ENCODE assay signal across 13 cellular contexts in genomic region chr6:45898941-45899682, GRCh38.
"Had no signal": no experiment of that assay in that cellular context is flagged by ENCODE, and none has a peak within 500 bp of the region (broad histone marks: within the 10 kb centered on the region; RNA-seq: fewer than 3 reads in every experiment).

No MANE protein-coding gene starts in this region.

- H3K4me1 ChIP-seq: body of pancreas, vagina had no signal

- H3K27me3 Mint-ChIP-seq: dendritic cell treated with granulocyte-macrophage colony-stimulating factor and Interleukin-4, amounts not matched to agents 40 ng/mL and 50 ng/mL, for 4 days; T-helper 17 cell had no signal

- H3K27me3 ChIP-seq: body of pancreas, tibial artery, vagina had no signal

- H3K27ac Mint-ChIP-seq: activated naive CD4-positive, alpha-beta T cell treated with anti-CD3 and anti-CD28 coated beads, Interleukin-2, amount 50 U/mL, for 72 hours; dendritic cell treated with granulocyte-macrophage colony-stimulating factor and Interleukin-4, amounts not matched to agents 40 ng/mL and 50 ng/mL, for 4 days; T-helper 17 cell had no signal

- H3K4me3 ChIP-seq: body of pancreas, tibial artery, vagina had no signal

- DNase-seq: activated effector memory CD4-positive, alpha-beta T cell treated with anti-CD3 and anti-CD28 coated beads, Interleukin-2, amount 50 U/mL, for 16 hours; activated T-cell treated with anti-CD3 and anti-CD28 coated beads, Interleukin-2, amount 50 U/mL, for 1 hour; amniotic stem cell; body of pancreas; erythroblast; islet precursor cell; small intestine; T-helper 17 cell; tibial artery had no signal

- H3K9me3 ChIP-seq: body of pancreas, tibial artery, vagina had no signal

- H3K36me3 ChIP-seq: tibial artery, vagina had no signal

- ATAC-seq: activated naive CD4-positive, alpha-beta T cell treated with anti-CD3 and anti-CD28 coated beads, Interleukin-2, amount 50 U/mL, for 72 hours; body of pancreas; left lobe of liver; T-helper 17 cell had no signal

- H3K9me3 Mint-ChIP-seq: activated naive CD4-positive, alpha-beta T cell treated with anti-CD3 and anti-CD28 coated beads, Interleukin-2, amount 50 U/mL, for 72 hours; dendritic cell treated with granulocyte-macrophage colony-stimulating factor and Interleukin-4, amounts not matched to agents 40 ng/mL and 50 ng/mL, for 4 days had no signal

- H3K4me3 Mint-ChIP-seq: dendritic cell treated with granulocyte-macrophage colony-stimulating factor and Interleukin-4, amounts not matched to agents 40 ng/mL and 50 ng/mL, for 4 days; T-helper 17 cell had no signal

- H3K36me3 Mint-ChIP-seq: activated naive CD4-positive, alpha-beta T cell treated with anti-CD3 and anti-CD28 coated beads, Interleukin-2, amount 50 U/mL, for 72 hours had no signal

- H3K27ac ChIP-seq: body of pancreas, tibial artery, vagina had no signal
